1 cellular context compared by ENCODE assay signal in the genomic region with DNA sequence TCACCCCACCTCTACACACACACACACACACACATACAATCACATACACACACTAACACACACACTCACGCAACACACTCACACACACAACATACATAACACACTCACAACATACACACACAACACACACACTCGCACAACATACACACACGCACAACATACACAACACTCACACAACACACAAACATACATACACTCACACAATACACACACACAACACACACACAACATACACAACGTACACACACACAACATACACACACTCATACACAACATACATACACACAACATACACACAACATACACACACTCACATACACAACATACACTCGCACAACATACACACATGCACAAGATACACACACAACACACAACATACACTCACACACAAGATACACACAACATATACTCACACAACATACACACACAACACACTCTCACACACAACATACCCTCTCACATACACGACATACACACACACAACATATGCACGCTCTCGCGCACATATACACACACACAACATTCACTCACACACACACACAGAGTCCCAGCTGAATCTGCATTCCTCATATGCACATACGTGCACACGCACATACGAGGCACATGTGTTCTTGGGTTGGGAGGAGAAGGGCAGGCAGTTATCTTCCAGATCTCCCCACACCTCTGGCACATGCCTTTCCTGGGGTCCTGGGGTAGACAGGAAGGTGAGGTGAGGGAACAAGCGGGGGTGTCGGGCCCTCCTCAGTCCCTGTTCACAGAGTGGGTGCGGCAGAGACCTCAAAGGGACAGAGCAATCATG.
TF ChIP-seq lines count a peak whose summit lies in the region.

No MANE protein-coding gene starts in this region.

TF ChIP-seq in HepG2, 621 proteins besides CTCF, POLR2A, EP300 and RAD21 (continued from another document and continues in another):
- no peak for TF ChIP-seq TEAD3 (CRISPR knock-in tag; optimal IDR thresholded peaks at IDR 0.05; ENCODE audit: borderline replicate concordance)
- TF ChIP-seq ZNF354B (CRISPR knock-in tag; IDR thresholded peaks at IDR 0.05): no peak
- TF ChIP-seq CBX1 (IDR thresholded peaks at IDR 0.05; ENCODE audit: low read depth): no peak
- TF ChIP-seq ZNF615 (CRISPR knock-in tag; IDR thresholded peaks at IDR 0.05; ENCODE audit: borderline replicate concordance): no peak
- no peak for TF ChIP-seq SCMH1 (CRISPR knock-in tag; IDR thresholded peaks at IDR 0.05; ENCODE audit: borderline replicate concordance)
- TF ChIP-seq KLF13 (CRISPR knock-in tag; IDR thresholded peaks at IDR 0.05): no peak
- no peak for TF ChIP-seq STAG1 (CRISPR knock-in tag; IDR thresholded peaks at IDR 0.05)
- TF ChIP-seq FOXJ3 (CRISPR knock-in tag; IDR thresholded peaks at IDR 0.05; ENCODE audit: borderline replicate concordance): no peak
- TF ChIP-seq ZNF468 (CRISPR knock-in tag; IDR thresholded peaks at IDR 0.05): no peak
- TF ChIP-seq TBX2 (CRISPR knock-in tag; IDR thresholded peaks at IDR 0.05; ENCODE audit: borderline replicate concordance): no peak
- TF ChIP-seq ZNF761 (CRISPR knock-in tag; conservative IDR thresholded peaks at IDR 0.05): no peak
- TF ChIP-seq EZH2 (conservative IDR thresholded peaks at IDR 0.05; ENCODE audit: low read depth, low read length): no peak
- TF ChIP-seq HOXA7 (CRISPR knock-in tag; IDR thresholded peaks at IDR 0.05): peak; percentile 89; the same call in 1 of the 2 replicates
- TF ChIP-seq ZNF20 (CRISPR knock-in tag; IDR thresholded peaks at IDR 0.05): no peak
- TF ChIP-seq TRIM22 (IDR thresholded peaks at IDR 0.05): peak; percentile 76; the same call in 1 of the 2 replicates
- TF ChIP-seq EED (CRISPR knock-in tag; IDR thresholded peaks at IDR 0.05): no peak
- TF ChIP-seq PLRG1 (conservative IDR thresholded peaks at IDR 0.05): peak; percentile 86; the same call in 1 of the 2 replicates
- TF ChIP-seq DZIP1 (CRISPR knock-in tag; IDR thresholded peaks at IDR 0.05): no peak
- no peak for TF ChIP-seq ZNF510 (CRISPR knock-in tag; IDR thresholded peaks at IDR 0.05; ENCODE audit: low read depth)
- TF ChIP-seq, protein P1, sequence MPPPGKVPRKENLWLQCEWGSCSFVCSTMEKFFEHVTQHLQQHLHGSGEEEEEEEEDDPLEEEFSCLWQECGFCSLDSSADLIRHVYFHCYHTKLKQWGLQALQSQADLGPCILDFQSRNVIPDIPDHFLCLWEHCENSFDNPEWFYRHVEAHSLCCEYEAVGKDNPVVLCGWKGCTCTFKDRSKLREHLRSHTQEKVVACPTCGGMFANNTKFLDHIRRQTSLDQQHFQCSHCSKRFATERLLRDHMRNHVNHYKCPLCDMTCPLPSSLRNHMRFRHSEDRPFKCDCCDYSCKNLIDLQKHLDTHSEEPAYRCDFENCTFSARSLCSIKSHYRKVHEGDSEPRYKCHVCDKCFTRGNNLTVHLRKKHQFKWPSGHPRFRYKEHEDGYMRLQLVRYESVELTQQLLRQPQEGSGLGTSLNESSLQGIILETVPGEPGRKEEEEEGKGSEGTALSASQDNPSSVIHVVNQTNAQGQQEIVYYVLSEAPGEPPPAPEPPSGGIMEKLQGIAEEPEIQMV (CRISPR knock-in tag; IDR thresholded peaks at IDR 0.05; ENCODE audit: low read depth): no peak
- TF ChIP-seq HCFC1 (IDR thresholded peaks at IDR 0.05; ENCODE audit: low read depth, low read length): no peak
- peak; percentile 95; the same call in 1 of the 2 replicates for TF ChIP-seq ARNT (IDR thresholded peaks at IDR 0.05)
- TF ChIP-seq ZNF562 (CRISPR knock-in tag; IDR thresholded peaks at IDR 0.05; ENCODE audit: borderline replicate concordance): no peak
- peak; percentile 20; the same call in 1 of the 2 replicates for TF ChIP-seq TGIF2 (CRISPR knock-in tag; IDR thresholded peaks at IDR 0.05)
- TF ChIP-seq, protein P2, sequence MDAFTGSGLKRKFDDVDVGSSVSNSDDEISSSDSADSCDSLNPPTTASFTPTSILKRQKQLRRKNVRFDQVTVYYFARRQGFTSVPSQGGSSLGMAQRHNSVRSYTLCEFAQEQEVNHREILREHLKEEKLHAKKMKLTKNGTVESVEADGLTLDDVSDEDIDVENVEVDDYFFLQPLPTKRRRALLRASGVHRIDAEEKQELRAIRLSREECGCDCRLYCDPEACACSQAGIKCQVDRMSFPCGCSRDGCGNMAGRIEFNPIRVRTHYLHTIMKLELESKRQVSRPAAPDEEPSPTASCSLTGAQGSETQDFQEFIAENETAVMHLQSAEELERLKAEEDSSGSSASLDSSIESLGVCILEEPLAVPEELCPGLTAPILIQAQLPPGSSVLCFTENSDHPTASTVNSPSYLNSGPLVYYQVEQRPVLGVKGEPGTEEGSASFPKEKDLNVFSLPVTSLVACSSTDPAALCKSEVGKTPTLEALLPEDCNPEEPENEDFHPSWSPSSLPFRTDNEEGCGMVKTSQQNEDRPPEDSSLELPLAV (CRISPR knock-in tag; conservative IDR thresholded peaks at IDR 0.05; ENCODE audit: low read depth): peak; percentile 78
- no peak for TF ChIP-seq ZSCAN20 (CRISPR knock-in tag; IDR thresholded peaks at IDR 0.05; ENCODE audit: borderline replicate concordance)
- TF ChIP-seq AGO2 (optimal IDR thresholded peaks at IDR 0.05; ENCODE audit: low read depth, low read length): no peak
- no peak for TF ChIP-seq U2AF2 (IDR thresholded peaks at IDR 0.05; ENCODE audit: low read depth, low read length)
- no peak for TF ChIP-seq FOXM1 (CRISPR knock-in tag; IDR thresholded peaks at IDR 0.05)
- no peak for TF ChIP-seq ZKSCAN8 (CRISPR knock-in tag; IDR thresholded peaks at IDR 0.05; ENCODE audit: borderline replicate concordance)
- TF ChIP-seq ZNF251 (CRISPR knock-in tag; IDR thresholded peaks at IDR 0.05): no peak
- TF ChIP-seq FOXO1 (CRISPR knock-in tag; IDR thresholded peaks at IDR 0.05): no peak
- no peak for TF ChIP-seq NFIC (IDR thresholded peaks at IDR 0.05; ENCODE audit: low read length)
- TF ChIP-seq, protein P3, sequence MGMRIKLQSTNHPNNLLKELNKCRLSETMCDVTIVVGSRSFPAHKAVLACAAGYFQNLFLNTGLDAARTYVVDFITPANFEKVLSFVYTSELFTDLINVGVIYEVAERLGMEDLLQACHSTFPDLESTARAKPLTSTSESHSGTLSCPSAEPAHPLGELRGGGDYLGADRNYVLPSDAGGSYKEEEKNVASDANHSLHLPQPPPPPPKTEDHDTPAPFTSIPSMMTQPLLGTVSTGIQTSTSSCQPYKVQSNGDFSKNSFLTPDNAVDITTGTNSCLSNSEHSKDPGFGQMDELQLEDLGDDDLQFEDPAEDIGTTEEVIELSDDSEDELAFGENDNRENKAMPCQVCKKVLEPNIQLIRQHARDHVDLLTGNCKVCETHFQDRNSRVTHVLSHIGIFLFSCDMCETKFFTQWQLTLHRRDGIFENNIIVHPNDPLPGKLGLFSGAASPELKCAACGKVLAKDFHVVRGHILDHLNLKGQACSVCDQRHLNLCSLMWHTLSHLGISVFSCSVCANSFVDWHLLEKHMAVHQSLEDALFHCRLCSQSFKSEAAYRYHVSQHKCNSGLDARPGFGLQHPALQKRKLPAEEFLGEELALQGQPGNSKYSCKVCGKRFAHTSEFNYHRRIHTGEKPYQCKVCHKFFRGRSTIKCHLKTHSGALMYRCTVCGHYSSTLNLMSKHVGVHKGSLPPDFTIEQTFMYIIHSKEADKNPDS (CRISPR knock-in tag; IDR thresholded peaks at IDR 0.05): no peak; the same call in none of the 2 replicates
- TF ChIP-seq, protein P4, sequence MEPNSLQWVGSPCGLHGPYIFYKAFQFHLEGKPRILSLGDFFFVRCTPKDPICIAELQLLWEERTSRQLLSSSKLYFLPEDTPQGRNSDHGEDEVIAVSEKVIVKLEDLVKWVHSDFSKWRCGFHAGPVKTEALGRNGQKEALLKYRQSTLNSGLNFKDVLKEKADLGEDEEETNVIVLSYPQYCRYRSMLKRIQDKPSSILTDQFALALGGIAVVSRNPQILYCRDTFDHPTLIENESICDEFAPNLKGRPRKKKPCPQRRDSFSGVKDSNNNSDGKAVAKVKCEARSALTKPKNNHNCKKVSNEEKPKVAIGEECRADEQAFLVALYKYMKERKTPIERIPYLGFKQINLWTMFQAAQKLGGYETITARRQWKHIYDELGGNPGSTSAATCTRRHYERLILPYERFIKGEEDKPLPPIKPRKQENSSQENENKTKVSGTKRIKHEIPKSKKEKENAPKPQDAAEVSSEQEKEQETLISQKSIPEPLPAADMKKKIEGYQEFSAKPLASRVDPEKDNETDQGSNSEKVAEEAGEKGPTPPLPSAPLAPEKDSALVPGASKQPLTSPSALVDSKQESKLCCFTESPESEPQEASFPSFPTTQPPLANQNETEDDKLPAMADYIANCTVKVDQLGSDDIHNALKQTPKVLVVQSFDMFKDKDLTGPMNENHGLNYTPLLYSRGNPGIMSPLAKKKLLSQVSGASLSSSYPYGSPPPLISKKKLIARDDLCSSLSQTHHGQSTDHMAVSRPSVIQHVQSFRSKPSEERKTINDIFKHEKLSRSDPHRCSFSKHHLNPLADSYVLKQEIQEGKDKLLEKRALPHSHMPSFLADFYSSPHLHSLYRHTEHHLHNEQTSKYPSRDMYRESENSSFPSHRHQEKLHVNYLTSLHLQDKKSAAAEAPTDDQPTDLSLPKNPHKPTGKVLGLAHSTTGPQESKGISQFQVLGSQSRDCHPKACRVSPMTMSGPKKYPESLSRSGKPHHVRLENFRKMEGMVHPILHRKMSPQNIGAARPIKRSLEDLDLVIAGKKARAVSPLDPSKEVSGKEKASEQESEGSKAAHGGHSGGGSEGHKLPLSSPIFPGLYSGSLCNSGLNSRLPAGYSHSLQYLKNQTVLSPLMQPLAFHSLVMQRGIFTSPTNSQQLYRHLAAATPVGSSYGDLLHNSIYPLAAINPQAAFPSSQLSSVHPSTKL (CRISPR knock-in tag; IDR thresholded peaks at IDR 0.05): no peak
- no peak for TF ChIP-seq ZFP82 (CRISPR knock-in tag; IDR thresholded peaks at IDR 0.05; ENCODE audit: borderline replicate concordance)
- no peak for TF ChIP-seq TBP (CRISPR knock-in tag; IDR thresholded peaks at IDR 0.05)
- TF ChIP-seq, protein P5, sequence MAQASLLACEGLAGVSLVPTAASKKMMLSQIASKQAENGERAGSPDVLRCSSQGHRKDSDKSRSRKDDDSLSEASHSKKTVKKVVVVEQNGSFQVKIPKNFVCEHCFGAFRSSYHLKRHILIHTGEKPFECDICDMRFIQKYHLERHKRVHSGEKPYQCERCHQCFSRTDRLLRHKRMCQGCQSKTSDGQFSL (CRISPR knock-in tag; IDR thresholded peaks at IDR 0.05): 0 out of 2 replicates have a peak, but pooled peaks have one; percentile 25
- TF ChIP-seq, protein P6, sequence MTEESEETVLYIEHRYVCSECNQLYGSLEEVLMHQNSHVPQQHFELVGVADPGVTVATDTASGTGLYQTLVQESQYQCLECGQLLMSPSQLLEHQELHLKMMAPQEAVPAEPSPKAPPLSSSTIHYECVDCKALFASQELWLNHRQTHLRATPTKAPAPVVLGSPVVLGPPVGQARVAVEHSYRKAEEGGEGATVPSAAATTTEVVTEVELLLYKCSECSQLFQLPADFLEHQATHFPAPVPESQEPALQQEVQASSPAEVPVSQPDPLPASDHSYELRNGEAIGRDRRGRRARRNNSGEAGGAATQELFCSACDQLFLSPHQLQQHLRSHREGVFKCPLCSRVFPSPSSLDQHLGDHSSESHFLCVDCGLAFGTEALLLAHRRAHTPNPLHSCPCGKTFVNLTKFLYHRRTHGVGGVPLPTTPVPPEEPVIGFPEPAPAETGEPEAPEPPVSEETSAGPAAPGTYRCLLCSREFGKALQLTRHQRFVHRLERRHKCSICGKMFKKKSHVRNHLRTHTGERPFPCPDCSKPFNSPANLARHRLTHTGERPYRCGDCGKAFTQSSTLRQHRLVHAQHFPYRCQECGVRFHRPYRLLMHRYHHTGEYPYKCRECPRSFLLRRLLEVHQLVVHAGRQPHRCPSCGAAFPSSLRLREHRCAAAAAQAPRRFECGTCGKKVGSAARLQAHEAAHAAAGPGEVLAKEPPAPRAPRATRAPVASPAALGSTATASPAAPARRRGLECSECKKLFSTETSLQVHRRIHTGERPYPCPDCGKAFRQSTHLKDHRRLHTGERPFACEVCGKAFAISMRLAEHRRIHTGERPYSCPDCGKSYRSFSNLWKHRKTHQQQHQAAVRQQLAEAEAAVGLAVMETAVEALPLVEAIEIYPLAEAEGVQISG (CRISPR knock-in tag; IDR thresholded peaks at IDR 0.05): no peak
- no peak for TF ChIP-seq ZNF430 (CRISPR knock-in tag; IDR thresholded peaks at IDR 0.05)
- no peak for TF ChIP-seq NR2C2 (CRISPR knock-in tag; IDR thresholded peaks at IDR 0.05; ENCODE audit: borderline replicate concordance)
- no peak for TF ChIP-seq MEIS2 (CRISPR knock-in tag; IDR thresholded peaks at IDR 0.05)
- no peak for TF ChIP-seq YEATS4 (CRISPR knock-in tag; IDR thresholded peaks at IDR 0.05; ENCODE audit: borderline replicate concordance)
- no peak; the same call in 1 of the 2 replicates for TF ChIP-seq TAF1 (CRISPR knock-in tag; IDR thresholded peaks at IDR 0.05)
- no peak for TF ChIP-seq NONO (IDR thresholded peaks at IDR 0.05)
- peak; percentile 83 for TF ChIP-seq NONO (CRISPR knock-in tag; conservative IDR thresholded peaks at IDR 0.05)
